ENCODE assay signal across 21 cellular contexts in the genomic region with DNA sequence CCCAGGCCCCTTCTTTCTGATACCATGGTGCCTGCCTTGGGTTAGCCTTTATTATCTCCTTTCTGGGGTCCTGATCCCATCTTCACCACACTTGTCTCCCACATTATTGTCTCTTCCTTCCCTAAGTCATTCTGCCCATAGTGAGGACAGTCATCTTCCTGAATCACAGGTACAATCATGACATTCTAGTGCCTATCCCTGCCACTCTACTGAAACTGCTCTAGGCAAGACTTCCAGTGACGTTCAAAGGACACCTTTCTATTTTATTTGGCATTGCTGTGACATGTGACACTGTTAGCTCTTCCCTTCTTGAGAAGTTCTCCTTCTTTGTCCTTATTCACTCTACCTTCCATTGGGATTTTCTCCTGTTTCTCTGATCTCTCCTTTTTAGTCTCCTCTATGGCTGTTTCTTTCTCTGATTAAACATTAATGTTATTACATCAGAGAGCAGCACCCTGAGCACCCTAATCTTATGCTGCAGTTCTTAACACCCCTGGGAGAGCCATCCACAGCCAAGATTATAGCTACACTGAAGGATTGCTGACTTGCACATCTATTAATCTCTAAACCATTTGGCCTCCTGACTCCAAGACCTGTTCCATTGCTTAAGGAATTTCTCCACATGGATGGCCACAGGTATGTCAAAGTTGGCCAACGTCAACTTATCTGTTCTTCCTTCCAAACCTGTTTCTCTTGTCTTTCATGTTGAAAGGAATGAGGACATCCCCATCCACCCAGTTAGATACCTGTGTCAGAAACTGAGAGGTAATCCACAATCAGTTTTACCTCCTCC. TPM values are rescaled to one million over a fixed set of nuclear protein-coding genes. Genes with fewer than 3 reads are reported as not detected.
A peak's percentile ranks its signal among the peaks of the same experiment; 100 is the strongest.
DNase-seq lines count a peak whose midpoint lies in the region; ATAC-seq, FAIRE-seq and TF ChIP-seq lines count a peak whose summit lies in the region.
"Had no signal": no experiment of that assay in that cellular context is flagged by ENCODE, and none has a peak within 500 bp of the region (broad histone marks: within the 10 kb centered on the region; RNA-seq: fewer than 3 reads in every experiment).

No MANE protein-coding gene starts in this region.

- no peaks in the 10 kb centered on the region for H3F3A ChIP-seq in PC-3 (ENCODE audit: low read length, unreplicated experiment)

- POLR2A ChIA-PET in PC-3 (lab: Charles Lee; ENCODE audit: unreplicated experiment): no interaction called here

- no peak for TF ChIP-seq CTCF in PC-3 (conservative IDR thresholded peaks at IDR 0.05; ENCODE audit: low read depth, low read length)
- TF ChIP-seq CTCF in keratinocyte (optimal IDR thresholded peaks at IDR 0.05 in 1 of 3, IDR thresholded peaks at IDR 0.05 in 1 of 3, conservative IDR thresholded peaks at IDR 0.05 in 1 of 3; ENCODE audit: extremely low read depth in 1 of 3, insufficient read depth in 2 of 3, low read length in 3 of 3): no peak

- no TSS peak for BruUV-seq in PC-3 (replicated peaks; lab: Mats Ljungman, UMichigan)

- H3K36me3 ChIP-seq in PC-3 (ENCODE audit: low read depth, low read length): peaks cover 23% of the 10 kb centered on the region
- peaks cover 0 to 6% of the 10 kb centered on the region in 2 experiments for H3K36me3 ChIP-seq in keratinocyte (ENCODE audit: control insufficient read depth in 2 of 2, extremely low read depth in 1 of 2, insufficient read depth in 2 of 2, low read length in 2 of 2)
- peaks cover 0 to 3% of the 10 kb centered on the region in 2 donors for H3K36me3 ChIP-seq in small intestine (ENCODE audit: control insufficient read depth in 2 of 2, insufficient read depth in 2 of 2, low read length in 2 of 2)

- H3K9ac ChIP-seq in PC-3 (ENCODE audit: low read length) (no peak overlapping the region), keratinocyte (ENCODE audit: control insufficient read depth, extremely low read depth, insufficient read depth, low read length) (no peak overlapping the region)

- WGBS in small intestine, 3 donors: 81 to 89% (median 86%) methylated on average over 2 of the region's 2 CpGs

- ATAC-seq in PC-3 (no peak), SK-N-SH treated with all-trans-retinoic acid at 6 μM for 48 hours (no peak), HG03442 (IDR thresholded peaks at IDR 0.05; ENCODE audit: unreplicated experiment) (no peak)
- ATAC-seq: Right ventricle myocardium inferior had no signal

- no peak overlapping the region for H3K4me3 ChIP-seq in PC-3 (ENCODE audit: low read length)
- H3K4me3 ChIP-seq in keratinocyte (ENCODE audit: control insufficient read depth in 2 of 3, extremely low read depth in 1 of 3, insufficient read depth in 2 of 3, low read depth in 1 of 3, low read length in 3 of 3): no peak overlapping the region
- H3K4me3 ChIP-seq in small intestine (ENCODE audit: low read depth in 1 of 2, low read length in 2 of 2): no peak overlapping the region
- H3K4me3 ChIP-seq: SK-N-MC had no signal

- H3K79me2 ChIP-seq in PC-3 (ENCODE audit: low read length) (peaks cover 40% of the 10 kb centered on the region), keratinocyte (ENCODE audit: control insufficient read depth, insufficient read depth, low read length) (peaks cover 66% of the 10 kb centered on the region)

- FAIRE-seq in keratinocyte (lab: Jason Lieb, UNC) (peak; percentile 41), small intestine (lab: Jason Lieb, UNC) (no peak)

- H2AFZ ChIP-seq in PC-3 (ENCODE audit: low read length) (no peak overlapping the region), keratinocyte (ENCODE audit: control insufficient read depth, low read length) (no peak overlapping the region)

- no peaks in the 10 kb centered on the region for H3K9me2 ChIP-seq in PC-3 (replicated peaks; ENCODE audit: low read length)

- dilution Hi-C loops in keratinocyte (cut with MboI; ENCODE audit: extremely low pct_ligation_motif_present, low sequenced_read_pairs): no loop called here

- in situ Hi-C loops in Caki2 (cut with HindIII; ENCODE audit: low pct_unique_long_range_greater_than_20kb, low sequenced_read_pairs): no loop called here

- DNase-seq in Caki2 (ENCODE audit: low read depth) (peak; percentile 62), PC-3 (peak; percentile 47), keratinocyte (ENCODE audit: low read depth, low spot score) (no peak), small intestine (peak; percentile 49), germinal center (ENCODE audit: low spot score) (no peak)
- DNase-seq: COR-L47, DND-41, GDM1, GOT3, HFFc6, KBM-7, NCI-H1048, NCI-H1694, NCI-H446 treated with DMSO at 0.1 percent for 48 hours, NCI-H774 had no signal

- 0 out of 2 replicates have a peak, but pooled peaks cover 10% of the 10 kb centered on the region for H3K9me3 ChIP-seq in PC-3 (ENCODE audit: low read length)
- H3K9me3 ChIP-seq in keratinocyte (ENCODE audit: control insufficient read depth, low read depth, low read length): peaks cover 9% of the 10 kb centered on the region
- no peaks in the 10 kb centered on the region for H3K9me3 ChIP-seq in small intestine (ENCODE audit: control insufficient read depth, low read depth)

- H3K4me1 ChIP-seq in PC-3 (ENCODE audit: insufficient read depth, low read length) (peaks cover 14% of the 10 kb centered on the region; the same call in 1 of the 2 replicates), keratinocyte (ENCODE audit: control insufficient read depth, extremely low read depth, insufficient read depth, low read length) (peaks cover 4% of the 10 kb centered on the region), small intestine (ENCODE audit: control insufficient read depth in 2 of 2, insufficient read depth in 1 of 2, low read depth in 1 of 2, low read length in 1 of 2) (peaks cover 1 to 2% of the 10 kb centered on the region in 2 donors)

- CTCF ChIA-PET in PC-3 (lab: Charles Lee): no interaction called here

- intact Hi-C loops in PC-3 (cut with micrococcal nuclease): no loop called here

- H4K20me1 ChIP-seq in PC-3 (ENCODE audit: low read length) (no peaks in the 10 kb centered on the region), keratinocyte (ENCODE audit: control insufficient read depth, extremely low read depth, insufficient read depth, low read length) (no peaks in the 10 kb centered on the region)

- H3K9me1 ChIP-seq in keratinocyte (ENCODE audit: control insufficient read depth, extremely low read depth, insufficient read depth, low read length): no peaks in the 10 kb centered on the region

- H3K27ac ChIP-seq in PC-3 (ENCODE audit: low read length) (no peak overlapping the region), keratinocyte (ENCODE audit: control insufficient read depth, insufficient read depth, low read length) (no peak overlapping the region), small intestine (ENCODE audit: low read depth in 1 of 2, low read length in 1 of 2) (no peak overlapping the region)
- H3K27ac ChIP-seq: SK-N-MC had no signal

- H3K4me2 ChIP-seq in PC-3 (ENCODE audit: low read length) (no peak overlapping the region), keratinocyte (ENCODE audit: control insufficient read depth, extremely low read depth, insufficient read depth, low read depth, low read length) (no peak overlapping the region)

- no peaks in the 10 kb centered on the region for H3K27me3 ChIP-seq in PC-3 (ENCODE audit: low read length)
- H3K27me3 ChIP-seq in keratinocyte (ENCODE audit: control insufficient read depth, extremely low read depth, insufficient read depth, low read length): no peaks in the 10 kb centered on the region
- no peaks in the 10 kb centered on the region for H3K27me3 ChIP-seq in small intestine (ENCODE audit: control insufficient read depth in 2 of 2, insufficient read depth in 2 of 2, low read length in 2 of 2)

TF ChIP-seq in SK-N-SH treated with all-trans-retinoic acid at 6 μM for 48 hours, 23 proteins besides CTCF, POLR2A, EP300 and RAD21 (continues in another document):
- TF ChIP-seq ESRRG (CRISPR knock-in tag; IDR thresholded peaks at IDR 0.05) (no peak), PPARA (CRISPR knock-in tag; IDR thresholded peaks at IDR 0.05; ENCODE audit: borderline replicate concordance) (no peak), BACH2 (CRISPR knock-in tag; IDR thresholded peaks at IDR 0.05; ENCODE audit: borderline replicate concordance) (no peak), ISL1 (CRISPR knock-in tag; IDR thresholded peaks at IDR 0.05) (no peak)
- TF ChIP-seq, protein P1, sequence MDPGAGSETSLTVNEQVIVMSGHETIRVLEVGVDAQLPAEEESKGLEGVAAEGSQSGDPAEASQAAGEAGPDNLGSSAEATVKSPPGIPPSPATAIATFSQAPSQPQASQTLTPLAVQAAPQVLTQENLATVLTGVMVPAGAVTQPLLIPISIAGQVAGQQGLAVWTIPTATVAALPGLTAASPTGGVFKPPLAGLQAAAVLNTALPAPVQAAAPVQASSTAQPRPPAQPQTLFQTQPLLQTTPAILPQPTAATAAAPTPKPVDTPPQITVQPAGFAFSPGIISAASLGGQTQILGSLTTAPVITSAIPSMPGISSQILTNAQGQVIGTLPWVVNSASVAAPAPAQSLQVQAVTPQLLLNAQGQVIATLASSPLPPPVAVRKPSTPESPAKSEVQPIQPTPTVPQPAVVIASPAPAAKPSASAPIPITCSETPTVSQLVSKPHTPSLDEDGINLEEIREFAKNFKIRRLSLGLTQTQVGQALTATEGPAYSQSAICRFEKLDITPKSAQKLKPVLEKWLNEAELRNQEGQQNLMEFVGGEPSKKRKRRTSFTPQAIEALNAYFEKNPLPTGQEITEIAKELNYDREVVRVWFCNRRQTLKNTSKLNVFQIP (CRISPR knock-in tag; IDR thresholded peaks at IDR 0.05; ENCODE audit: borderline replicate concordance, low read depth): no peak

RNA-seq across cellular contexts. Expression of a gene that starts 10.9 kb away (rescaled TPM):
- total RNA-seq in Caki2 (2014; rRNA removed; shearing (Covaris generic); ENCODE audit: low replicate concordance): not detected in 2 replicates
- 7.9 and 12.0 TPM in 2 replicates for total RNA-seq in PC-3 (2014; rRNA removed)
- polyA plus RNA-seq in keratinocyte: 9.6 to 16.4 TPM (median 11.3 TPM) in 3 replicates
- polyA plus RNA-seq in keratinocyte (2011; ENCODE audit: low read depth): 11.0 TPM
- 5.1 and 12.4 TPM in 2 replicates for polyA plus RNA-seq in keratinocyte (2011; cell fraction: cytosol; rRNA removed)
- 13.1 and 17.2 TPM in 2 replicates for polyA plus RNA-seq in keratinocyte (2011; cell fraction: nucleus; rRNA removed)
- 11.0 and 14.0 TPM in 2 replicates for polyA plus RNA-seq in keratinocyte (2012; ENCODE audit: low replicate concordance)
- 11.1 to 54.0 TPM (median 28.9 TPM) in 3 replicates for polyA minus RNA-seq in keratinocyte
- polyA minus RNA-seq in keratinocyte (2011; cell fraction: cytosol; rRNA and poly(A)+ RNA removed): 20.0 TPM
- 40.9 and 87.0 TPM in 2 replicates for polyA minus RNA-seq in keratinocyte (2011; cell fraction: nucleus; rRNA and poly(A)+ RNA removed)
- 1 to 10 TPM; 3.5 to 8.7 (median 5.9) TPM for polyA plus RNA-seq in small intestine
- total RNA-seq: A673, HFFc6 had no signal
- polyA plus RNA-seq: CD14-positive monocyte had no signal

Comparison
In these comparisons a context has a peak if more than half of its experiments do, and no peak if none do; other contexts are left out.
1. DNase-seq: peak in Caki2 (single experiment), PC-3 (single experiment) and small intestine (single experiment); none in keratinocyte (single experiment) and germinal center (single experiment).